In the genomic region with DNA sequence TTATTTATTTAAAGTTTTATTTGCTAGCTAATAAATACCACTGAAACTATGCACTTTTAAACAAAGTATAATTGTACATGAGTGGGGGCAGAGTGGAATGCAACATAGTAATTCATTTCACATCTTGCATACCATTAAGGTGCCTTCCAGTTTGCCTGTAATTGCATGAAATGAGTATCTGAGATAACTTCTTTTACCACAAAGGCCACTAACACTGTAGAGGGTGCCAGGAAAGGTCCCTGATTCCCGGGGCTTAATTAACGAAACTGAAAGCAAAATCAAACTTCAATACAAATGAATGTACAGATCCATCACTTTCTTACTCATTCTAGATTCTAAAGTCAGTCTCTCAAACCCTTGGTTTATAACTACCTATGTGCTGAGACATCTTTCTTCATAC, we compare ENCODE assay signal across 7 cellular contexts. TPM values are rescaled to one million over a fixed set of nuclear protein-coding genes. Genes with fewer than 3 reads are reported as not detected.
DNase-seq lines count a peak whose midpoint lies in the region; ATAC-seq and TF ChIP-seq lines count a peak whose summit lies in the region.

No MANE protein-coding gene starts in this region.

- intact Hi-C loops in activated CD8-positive, alpha-beta T cell treated with anti-CD3 and anti-CD28 coated beads for 36 hours (cut with micrococcal nuclease): loop anchor here (2.0 to 5.0 kb wide), 2 partner anchors 36 to 146 kb away; no protein-coding TSS in a partner anchor
- intact Hi-C loops in right lobe of liver (cut with DNase I): no loop called here
- intact Hi-C loops in sciatic nerve (cut with DNase I): no loop called here

- H3K4me1 ChIP-seq in right lobe of liver: peaks cover 0 to 13% (median 5%) of the 10 kb centered on the region in 4 donors

- H3K27ac ChIP-seq in right lobe of liver: peak overlapping the region in 1 of 3 donors; percentile 92

- TF ChIP-seq CTCF in GM12864 (IDR thresholded peaks at IDR 0.05; ENCODE audit: low read depth, low read length, missing control alignments): no peak
- TF ChIP-seq CTCF in activated CD8-positive, alpha-beta T cell treated with anti-CD3 and anti-CD28 coated beads for 36 hours (IDR thresholded peaks at IDR 0.05): no peak
- no peak for TF ChIP-seq CTCF in right lobe of liver (IDR thresholded peaks at IDR 0.05)

- no peak for TF ChIP-seq POLR2A in right lobe of liver (IDR thresholded peaks at IDR 0.05)

- peak; percentile 58 for DNase-seq in GM12864 (ENCODE audit: low read depth)
- peak; percentile 71 for DNase-seq in Jurkat, Clone E6-1 (ENCODE audit: low read depth, low spot score)
- peak; percentile 76 for DNase-seq in activated CD8-positive, alpha-beta T cell treated with anti-CD3 and anti-CD28 coated beads for 36 hours
- no peak for DNase-seq in right lobe of liver
- DNase-seq in sciatic nerve (ENCODE audit: low spot score): no peak
- DNase-seq in amniotic stem cell (lab: John Stamatoyannopoulos, UW): no peak

- CTCF ChIA-PET in activated CD8-positive, alpha-beta T cell treated with anti-CD3 and anti-CD28 coated beads for 36 hours (lab: Charles Lee): interaction anchor here (1.3 to 1.6 kb wide), 3 partner anchors 33 to 161 kb away, joined by 5 to 12 read pairs (median 6); no protein-coding TSS in a partner anchor

- no peaks in the 10 kb centered on the region for H3K27me3 Mint-ChIP-seq in activated CD8-positive, alpha-beta T cell treated with anti-CD3 and anti-CD28 coated beads for 36 hours

- H3K4me3 Mint-ChIP-seq in activated CD8-positive, alpha-beta T cell treated with anti-CD3 and anti-CD28 coated beads for 36 hours: no peak overlapping the region

- peaks cover 24% of the 10 kb centered on the region for H3K4me1 Mint-ChIP-seq in activated CD8-positive, alpha-beta T cell treated with anti-CD3 and anti-CD28 coated beads for 36 hours (ENCODE audit: low read depth)

- no peaks in the 10 kb centered on the region for H3K36me3 ChIP-seq in right lobe of liver

- ATAC-seq in GM21390 (IDR thresholded peaks at IDR 0.05; ENCODE audit: unreplicated experiment) (peak; percentile 38), right lobe of liver (peak in 1 of 4 donors; percentile 28), sciatic nerve (no peak)
- ATAC-seq in activated CD8-positive, alpha-beta T cell treated with anti-CD3 and anti-CD28 coated beads for 36 hours: peak; percentile 35

- peak overlapping the region; percentile 75 for H3K27ac Mint-ChIP-seq in activated CD8-positive, alpha-beta T cell treated with anti-CD3 and anti-CD28 coated beads for 36 hours

- POLR2A ChIA-PET in activated CD8-positive, alpha-beta T cell treated with anti-CD3 and anti-CD28 coated beads for 36 hours (lab: Charles Lee): interaction anchor here (0.6 to 6.4 kb wide), 16 partner anchors 9 to 734 kb away, joined by 3 to 155 read pairs (median 4); partner anchors contain the start of gene TRAT1

- WGBS in right lobe of liver (ENCODE audit: insufficient coverage, low coverage, low lambda C conversion rate, missing lambda C conversion rate): 0% methylated on average over 2 of the region's 2 CpGs

- H3K36me3 Mint-ChIP-seq in activated CD8-positive, alpha-beta T cell treated with anti-CD3 and anti-CD28 coated beads for 36 hours (ENCODE audit: low read depth): peaks cover 9% of the 10 kb centered on the region

- peaks cover 2% of the 10 kb centered on the region for H3K9me3 Mint-ChIP-seq in activated CD8-positive, alpha-beta T cell treated with anti-CD3 and anti-CD28 coated beads for 36 hours

- peak overlapping the region; percentile 80 for H3K4me3 ChIP-seq in GM12864 (ENCODE audit: low read depth, low read length)
- H3K4me3 ChIP-seq in Jurkat, Clone E6-1 (ENCODE audit: low read length): peak overlapping the region; percentile 91
- peak overlapping the region; percentile 76 to 84 (median 83) for H3K4me3 ChIP-seq in right lobe of liver

- H3K9me3 ChIP-seq in right lobe of liver: no peaks in the 10 kb centered on the region

- H3K27me3 ChIP-seq in right lobe of liver: no peaks in the 10 kb centered on the region

RNA-seq across cellular contexts. Expression of gene CD47, which starts 2.1 kb away (rescaled TPM):
- polyA plus RNA-seq in Jurkat, Clone E6-1 (2012; ENCODE audit: insufficient read depth, insufficient read length): 275 TPM
- 10 to 100 TPM; 88.7 to 91.6 TPM for total RNA-seq in activated CD8-positive, alpha-beta T cell treated with anti-CD3 and anti-CD28 coated beads for 36 hours
- total RNA-seq in right lobe of liver (10 to 100 TPM; 19.5 to 42.3 (median 26.5) TPM), sciatic nerve (88.3 TPM)

Comparison
In these comparisons a context has a peak if more than half of its experiments do, and no peak if none do; other contexts are left out.
1. DNase-seq: peak in GM12864 (single experiment), Jurkat, Clone E6-1 (single experiment) and activated CD8-positive, alpha-beta T cell treated with anti-CD3 and anti-CD28 coated beads for 36 hours (single experiment); none in right lobe of liver (0 of 3), sciatic nerve (single experiment) and amniotic stem cell (single experiment).
2. Peak in every context shown above with its lines, with median percentiles within 50 percentile points of each other: H3K4me3 ChIP-seq.